8 cellular contexts compared by ENCODE assay signal in genomic region chr1:42846257-42847110, GRCh38. TPM values are rescaled to one million over a fixed set of nuclear protein-coding genes. Genes with fewer than 3 reads are reported as not detected.
DNase-seq lines count a peak whose midpoint lies in the region; ATAC-seq and TF ChIP-seq lines count a peak whose summit lies in the region.

ZNF691 (plus strand) TSS chr1:42846613; CDS start chr1:42849659, 3,046 bp downstream.

- H3K4me3 ChIP-seq in liver (ENCODE audit: low read depth in 1 of 3, low read length in 3 of 3) = peak within 1 kb of the TSS; percentile 66 to 82 (median 77)

- TF ChIP-seq RAD21 in liver (IDR thresholded peaks at IDR 0.05) = peak; percentile 26 to 48

- H3K36me3 ChIP-seq in liver (ENCODE audit: control insufficient read depth in 4 of 4, insufficient read depth in 3 of 4, low read depth in 1 of 4, low read length in 3 of 4) = peaks cover 3 to 22% (median 20%) of the 10 kb centered on the region in 4 donors

- H3K27ac ChIP-seq in liver (ENCODE audit: low read depth in 1 of 2, low read length in 2 of 2) = peak within 1 kb of the TSS; percentile 64 to 78

- H3K27me3 ChIP-seq in liver (ENCODE audit: control insufficient read depth in 4 of 4, insufficient read depth in 4 of 4, low read length in 3 of 4) = no peaks in the 10 kb centered on the region

- ATAC-seq in GM19351 (IDR thresholded peaks at IDR 0.05; ENCODE audit: unreplicated experiment) (peak; percentile 81), HG03521 (IDR thresholded peaks at IDR 0.05; ENCODE audit: unreplicated experiment) (peak; percentile 90)

- peaks cover 0 to 20% (median 17%) of the 10 kb centered on the region in 4 donors for H3K4me1 ChIP-seq in liver (ENCODE audit: control insufficient read depth in 4 of 4, insufficient read depth in 4 of 4, low read length in 3 of 4)

- WGBS in liver = under 1% methylated on average over 50 of the region's 50 CpGs

- H3K9ac ChIP-seq in liver (ENCODE audit: low read depth in 1 of 2, low read length in 2 of 2) = peak within 1 kb of the TSS; percentile 63 to 75

- H3K9me3 ChIP-seq in liver (ENCODE audit: control insufficient read depth in 4 of 4, low read length in 3 of 4) = peaks cover 0 to 3% (median 0%) of the 10 kb centered on the region in 4 donors

- peak; percentile 14 for TF ChIP-seq CTCF in liver (IDR thresholded peaks at IDR 0.05; ENCODE audit: low read depth, low read length, missing input control)

- peak; percentile 97 for DNase-seq in CD1c-positive myeloid dendritic cell (ENCODE audit: extremely low spot score)
- peak; percentile 95 for DNase-seq in NCI-H69 (lab: John Stamatoyannopoulos, UW)
- DNase-seq in activated CD4-positive, alpha-beta T cell treated with anti-CD3 and anti-CD28 coated beads, Interleukin-2, amount 50 U/mL, for 4 hours = peak; percentile 86
- peak; percentile 93 to 97 for DNase-seq in dermis microvascular lymphatic vessel endothelial cell (ENCODE audit: low read depth in 2 of 2)
- peak; percentile 92 for DNase-seq in stimulated activated CD4-positive, alpha-beta T cell treated with anti-CD3 and anti-CD28 coated beads, Interleukin-4, amount 100 ng/mL, for 24 hours

TF ChIP-seq in liver, 16 proteins besides CTCF, POLR2A, EP300 and RAD21:
- TF ChIP-seq FOXA2 (IDR thresholded peaks at IDR 0.05) = peak; percentile 12
- peak; percentile 35 for TF ChIP-seq YY1 (IDR thresholded peaks at IDR 0.05)
- no peak for TF ChIP-seq NR2F2 (IDR thresholded peaks at IDR 0.05)
- no peak for TF ChIP-seq EGR1 (IDR thresholded peaks at IDR 0.05; ENCODE audit: low read depth in 2 of 2)
- no peak for TF ChIP-seq ZBTB33 (IDR thresholded peaks at IDR 0.05)
- TF ChIP-seq HNF4A (conservative IDR thresholded peaks at IDR 0.05) = peak; percentile 20 to 28
- TF ChIP-seq JUND (IDR thresholded peaks at IDR 0.05) = peak in 1 of 2 donors; percentile 8
- TF ChIP-seq RXRA (IDR thresholded peaks at IDR 0.05) = peak; percentile 14 to 36
- TF ChIP-seq SP1 (IDR thresholded peaks at IDR 0.05) = peak; percentile 92
- no peak for TF ChIP-seq ATF3 (IDR thresholded peaks at IDR 0.05)
- peak; percentile 12 for TF ChIP-seq MAX (IDR thresholded peaks at IDR 0.05)
- peak; percentile 71 for TF ChIP-seq REST (IDR thresholded peaks at IDR 0.05)
- TF ChIP-seq HNF4G (IDR thresholded peaks at IDR 0.05) = no peak
- peak; percentile 69 to 91 for TF ChIP-seq GABPA (IDR thresholded peaks at IDR 0.05 in 1 of 2, conservative IDR thresholded peaks at IDR 0.05 in 1 of 2)
- peak; percentile 36 for TF ChIP-seq TAF1 (conservative IDR thresholded peaks at IDR 0.05)
- no peak for TF ChIP-seq FOXA1 (IDR thresholded peaks at IDR 0.05)

RNA-seq across cellular contexts. Expression of gene ZNF691, which starts in this region (rescaled TPM):
- 5.3 and 7.5 TPM in 2 replicates for total RNA-seq in dermis microvascular lymphatic vessel endothelial cell
- total RNA-seq in liver = 1 to 10 TPM; 2.7 to 8.9 TPM
- polyA plus RNA-seq in liver = 1 to 10 TPM; 5.1 to 5.9 TPM

Comparison
In these comparisons a context has a peak if more than half of its experiments do, and no peak if none do; other contexts are left out.
1. Peak in every context shown above with its lines: DNase-seq, ATAC-seq, H3K4me3 ChIP-seq and H3K27ac ChIP-seq.